In the genomic region with DNA sequence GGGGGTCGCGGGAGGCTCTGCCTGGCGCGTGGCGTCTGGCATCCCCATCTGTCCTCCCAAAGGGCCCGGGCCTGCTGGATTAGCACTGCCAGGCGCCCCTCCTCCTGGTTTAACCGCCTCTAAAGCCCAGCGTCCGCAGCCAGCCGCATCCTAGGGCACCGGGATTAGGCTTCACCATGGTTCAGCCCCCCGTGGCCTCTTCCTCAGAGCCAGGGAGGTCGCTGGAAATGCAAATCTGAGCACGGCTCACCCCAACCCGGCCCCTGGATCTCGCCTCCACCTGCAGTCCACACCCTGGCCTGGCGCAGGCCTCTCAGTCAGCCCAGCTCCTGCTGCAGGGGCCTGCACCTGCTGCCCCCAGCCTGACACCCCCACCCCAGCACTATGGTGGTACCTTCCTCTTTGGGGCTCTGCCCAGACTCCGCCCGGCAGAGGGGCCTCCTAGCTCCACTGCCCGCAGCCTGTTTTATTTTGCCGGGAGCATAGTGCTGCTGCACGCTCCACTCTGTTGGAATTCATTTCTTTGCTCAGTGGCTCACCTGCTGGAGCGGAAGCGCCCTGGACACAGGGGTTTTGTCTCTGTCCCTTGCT, we compare ENCODE assay signal across 8 cellular contexts. TPM values are rescaled to one million over a fixed set of nuclear protein-coding genes. Genes with fewer than 3 reads are reported as not detected.
DNase-seq lines count a peak whose midpoint lies in the region; ATAC-seq lines count a peak whose summit lies in the region.

No MANE protein-coding gene starts in this region.

- H3K27ac Mint-ChIP-seq in activated T-helper 17 cell treated with anti-CD3 and anti-CD28 coated beads, Interleukin-2, amount 50 U/mL, for 72 hours, result no peak overlapping the region

- peak overlapping the region; percentile 70 for H3K4me3 Mint-ChIP-seq in activated T-helper 17 cell treated with anti-CD3 and anti-CD28 coated beads, Interleukin-2, amount 50 U/mL, for 72 hours

- no peak for ATAC-seq in activated T-helper 17 cell treated with anti-CD3 and anti-CD28 coated beads, Interleukin-2, amount 50 U/mL, for 72 hours (replicated peaks)
- ATAC-seq in esophagus mucosa, result no peak
- ATAC-seq in GM18861 (IDR thresholded peaks at IDR 0.05; ENCODE audit: unreplicated experiment), result no peak

- no peaks in the 10 kb centered on the region for H3K36me3 Mint-ChIP-seq in activated T-helper 17 cell treated with anti-CD3 and anti-CD28 coated beads, Interleukin-2, amount 50 U/mL, for 72 hours (ENCODE audit: low read depth)

- no peaks in the 10 kb centered on the region for H3K4me1 Mint-ChIP-seq in activated T-helper 17 cell treated with anti-CD3 and anti-CD28 coated beads, Interleukin-2, amount 50 U/mL, for 72 hours

- no peaks in the 10 kb centered on the region for H3K9me3 Mint-ChIP-seq in activated T-helper 17 cell treated with anti-CD3 and anti-CD28 coated beads, Interleukin-2, amount 50 U/mL, for 72 hours

- peaks cover 3% of the 10 kb centered on the region for H3K27me3 Mint-ChIP-seq in activated T-helper 17 cell treated with anti-CD3 and anti-CD28 coated beads, Interleukin-2, amount 50 U/mL, for 72 hours

- DNase-seq in D341Med (ENCODE audit: low spot score), result peak; percentile 94
- DNase-seq in Kasumi-1 (lab: John Stamatoyannopoulos, UW), result peak; percentile 61 to 69
- DNase-seq in iPS-NIHi7 (ENCODE audit: extremely low spot score), result peak; percentile 64
- DNase-seq in inferior parietal cortex (ENCODE audit: extremely low spot score), result no peak
- no peak for DNase-seq in OCI-M2 (lab: John Stamatoyannopoulos, UW; ENCODE audit: unreplicated experiment)

RNA-seq across cellular contexts. Expression of gene PRELID3A, which starts 13.2 kb away (rescaled TPM):
- 1 to 10 TPM; 1.4 to 4.4 TPM for total RNA-seq in activated T-helper 17 cell treated with anti-CD3 and anti-CD28 coated beads, Interleukin-2, amount 50 U/mL, for 72 hours
- total RNA-seq in esophagus mucosa, result 1.2 TPM

RNA-seq across cellular contexts. Expression of gene AFG3L2, which starts 43.9 kb away (rescaled TPM):
- total RNA-seq in activated T-helper 17 cell treated with anti-CD3 and anti-CD28 coated beads, Interleukin-2, amount 50 U/mL, for 72 hours, result 10 to 100 TPM; 30.6 to 63.9 TPM
- total RNA-seq in esophagus mucosa, result 43.1 TPM

Comparison
In these comparisons a context has a peak if more than half of its experiments do, and no peak if none do; other contexts are left out.
1. DNase-seq: peak in D341Med (single experiment), Kasumi-1 (2 of 2) and iPS-NIHi7 (single experiment); none in inferior parietal cortex (single experiment) and OCI-M2 (single experiment).